Comparison of ENCODE assay signal across 16 cellular contexts in genomic region chr2:26595146-26595545, GRCh38. TPM values are rescaled to one million over a fixed set of nuclear protein-coding genes. Genes with fewer than 3 reads are reported as not detected.
"Had no signal": no experiment of that assay in that cellular context is flagged by ENCODE, and none has a peak within 500 bp of the region (broad histone marks: within the 10 kb centered on the region; RNA-seq: fewer than 3 reads in every experiment).

No MANE protein-coding gene starts in this region.

- H3K36me3 ChIP-seq: brain microvascular endothelial cell, gastrocnemius medialis, heart left ventricle, pancreas had no signal

- H3K9me3 ChIP-seq: gastrocnemius medialis, pancreas had no signal

- H3K27me3 ChIP-seq: pancreas had no signal

- H3K9me3 Mint-ChIP-seq: activated B cell treated with CpG ODN at 0.5 μM for 24 hours; activated CD4-positive, alpha-beta T cell treated with anti-CD3 and anti-CD28 coated beads, Interleukin-2, amount 10 ng/mL, durations not matched to agents 24 days and 14 days; activated naive CD4-positive, alpha-beta T cell treated with anti-CD3 and anti-CD28 coated beads for 36 hours; activated T-helper 17 cell treated with anti-CD3 and anti-CD28 coated beads, Interleukin-2, amount 50 U/mL, for 72 hours; stimulated activated naive B cell treated with anti-CD40 and anti-IgM and Interleukin-4, amounts not matched to agents 10 μg/mL and 1 μg/mL and 100 μg/mL, for 72 hours; T-cell had no signal

- H3K4me1 ChIP-seq: gastrocnemius medialis, heart left ventricle, pancreas had no signal

- DNase-seq: activated B cell treated with CpG ODN at 0.5 μM for 24 hours; activated CD4-positive, alpha-beta T cell treated with anti-CD3 and anti-CD28 coated beads, Interleukin-2, amount 10 ng/mL, durations not matched to agents 24 days and 14 days; activated naive CD4-positive, alpha-beta T cell treated with anti-CD3 and anti-CD28 coated beads for 36 hours; brain microvascular endothelial cell; central memory CD4-positive, alpha-beta T cell; gastrocnemius medialis; heart left ventricle; kidney glomerular epithelial cell; naive thymus-derived CD8-positive, alpha-beta T cell; stimulated activated naive B cell treated with anti-CD40 and anti-IgM and Interleukin-4, amounts not matched to agents 10 μg/mL and 1 μg/mL and 100 μg/mL, for 72 hours had no signal

- H3K36me3 Mint-ChIP-seq: naive thymus-derived CD8-positive, alpha-beta T cell; stimulated activated naive B cell treated with anti-CD40 and anti-IgM and Interleukin-4, amounts not matched to agents 10 μg/mL and 1 μg/mL and 100 μg/mL, for 72 hours; T-cell had no signal

- H3K4me1 Mint-ChIP-seq: activated B cell treated with CpG ODN at 0.5 μM for 24 hours; activated T-helper 17 cell treated with anti-CD3 and anti-CD28 coated beads, Interleukin-2, amount 50 U/mL, for 72 hours had no signal

- H3K4me3 Mint-ChIP-seq: activated B cell treated with CpG ODN at 0.5 μM for 24 hours; activated CD4-positive, alpha-beta T cell treated with anti-CD3 and anti-CD28 coated beads, Interleukin-2, amount 10 ng/mL, durations not matched to agents 24 days and 14 days; activated naive CD4-positive, alpha-beta T cell treated with anti-CD3 and anti-CD28 coated beads for 36 hours; activated T-helper 17 cell treated with anti-CD3 and anti-CD28 coated beads, Interleukin-2, amount 50 U/mL, for 72 hours; naive thymus-derived CD8-positive, alpha-beta T cell; stimulated activated naive B cell treated with anti-CD40 and anti-IgM and Interleukin-4, amounts not matched to agents 10 μg/mL and 1 μg/mL and 100 μg/mL, for 72 hours; T-cell had no signal

- H3K27ac Mint-ChIP-seq: activated B cell treated with CpG ODN at 0.5 μM for 24 hours; activated CD4-positive, alpha-beta T cell treated with anti-CD3 and anti-CD28 coated beads, Interleukin-2, amount 10 ng/mL, durations not matched to agents 24 days and 14 days; activated naive CD4-positive, alpha-beta T cell treated with anti-CD3 and anti-CD28 coated beads for 36 hours; activated T-helper 17 cell treated with anti-CD3 and anti-CD28 coated beads, Interleukin-2, amount 50 U/mL, for 72 hours; stimulated activated naive B cell treated with anti-CD40 and anti-IgM and Interleukin-4, amounts not matched to agents 10 μg/mL and 1 μg/mL and 100 μg/mL, for 72 hours; T-cell had no signal

- H3K27ac ChIP-seq: brain microvascular endothelial cell, gastrocnemius medialis, heart left ventricle, pancreas had no signal

- H3K4me3 ChIP-seq: gastrocnemius medialis, heart left ventricle, pancreas had no signal

RNA-seq across cellular contexts. Expression of gene CIB4, which starts 46.0 kb away (rescaled TPM):
- total RNA-seq: activated B cell treated with CpG ODN at 0.5 μM for 24 hours; activated CD4-positive, alpha-beta T cell treated with anti-CD3 and anti-CD28 coated beads, Interleukin-2, amount 10 ng/mL, durations not matched to agents 24 days and 14 days; activated naive CD4-positive, alpha-beta T cell treated with anti-CD3 and anti-CD28 coated beads for 36 hours; activated T-helper 17 cell treated with anti-CD3 and anti-CD28 coated beads, Interleukin-2, amount 50 U/mL, for 72 hours; gastrocnemius medialis; heart left ventricle; liver; naive thymus-derived CD8-positive, alpha-beta T cell; T-cell had no signal
- polyA plus RNA-seq: esophagus; heart left ventricle; liver; naive thymus-derived CD8-positive, alpha-beta T cell; thymus had no signal
